31 cellular contexts compared by ENCODE assay signal in genomic region chr10:132276179-132276675, GRCh38.
"Had no signal": no experiment of that assay in that cellular context is flagged by ENCODE, and none has a peak within 500 bp of the region (broad histone marks: within the 10 kb centered on the region; RNA-seq: fewer than 3 reads in every experiment).

No MANE protein-coding gene starts in this region.

- H3K36me3 ChIP-seq: breast epithelium, Peyer's patch had no signal

- DNase-seq: activated CD4-positive, alpha-beta T cell treated with anti-CD3 and anti-CD28 coated beads, Interleukin-2, amount 10 ng/mL, durations not matched to agents 24 days and 14 days; activated CD4-positive, alpha-beta T cell treated with anti-CD3 and anti-CD28 coated beads, Interleukin-2, amount 50 U/mL, for 4 hours; activated CD8-positive, alpha-beta T cell treated with anti-CD3 and anti-CD28 coated beads for 36 hours; activated effector memory CD4-positive, alpha-beta T cell treated with anti-CD3 and anti-CD28 coated beads, Interleukin-2, amount 50 U/mL, for 16 hours; activated naive CD4-positive, alpha-beta T cell treated with Interleukin-2 at 50 U/mL for 16 hours; activated naive CD8-positive, alpha-beta T cell treated with anti-CD3 and anti-CD28 coated beads, Interleukin-2, amount 10 ng/mL, durations not matched to agents 7 days and 5 days; activated T-cell treated with anti-CD3 and anti-CD28 coated beads, Interleukin-2, amount 50 U/mL, for 1 hour; activated T-cell treated with anti-CD3 and anti-CD28 coated beads, Interleukin-2, amount 50 U/mL, for 72 hours; amygdala; body of pancreas; NCI-H1092 treated with DMSO at 0.1 percent for 48 hours; NCI-H1417; NCI-H146; NCI-H187; NCI-H2029 treated with DMSO at 0.1 percent for 48 hours; NCI-H2107; NCI-H2171; NCI-H510A; NCI-H526; NCI-H748 treated with DMSO at 0.1 percent for 48 hours; NK-92 treated with Interleukin-12 subunit alpha and Interleukin-12 subunit beta, amount 100 ng/mL, for 24 hours; PC-3; Peyer's patch; RPMI8226; SW 1271; T-helper 1 cell; T1000 had no signal

- H3K27me3 Mint-ChIP-seq: activated CD4-positive, alpha-beta T cell treated with anti-CD3 and anti-CD28 coated beads, Interleukin-2, amount 10 ng/mL, durations not matched to agents 24 days and 14 days; activated CD8-positive, alpha-beta T cell treated with anti-CD3 and anti-CD28 coated beads for 36 hours; activated naive CD4-positive, alpha-beta T cell treated with anti-CD3 and anti-CD28 coated beads, Interleukin-2, amount 50 U/mL, for 24 hours; activated naive CD8-positive, alpha-beta T cell treated with anti-CD3 and anti-CD28 coated beads, Interleukin-2, amount 10 ng/mL, durations not matched to agents 7 days and 5 days; activated T-helper 17 cell treated with anti-CD3 and anti-CD28 coated beads, Interleukin-2, amount 50 U/mL, for 72 hours had no signal

- H3K4me3 Mint-ChIP-seq: activated CD4-positive, alpha-beta T cell treated with anti-CD3 and anti-CD28 coated beads, Interleukin-2, amount 10 ng/mL, durations not matched to agents 24 days and 14 days; activated CD8-positive, alpha-beta T cell treated with anti-CD3 and anti-CD28 coated beads for 36 hours; activated naive CD4-positive, alpha-beta T cell treated with anti-CD3 and anti-CD28 coated beads, Interleukin-2, amount 50 U/mL, for 24 hours; activated naive CD8-positive, alpha-beta T cell treated with anti-CD3 and anti-CD28 coated beads, Interleukin-2, amount 10 ng/mL, durations not matched to agents 7 days and 5 days; activated T-cell treated with anti-CD3 and anti-CD28 coated beads, Interleukin-2, amount 50 U/mL, for 72 hours; activated T-helper 17 cell treated with anti-CD3 and anti-CD28 coated beads, Interleukin-2, amount 50 U/mL, for 72 hours had no signal

- H3K4me3 ChIP-seq: body of pancreas, breast epithelium, Peyer's patch had no signal

- H3K9me3 Mint-ChIP-seq: activated CD4-positive, alpha-beta T cell treated with anti-CD3 and anti-CD28 coated beads, Interleukin-2, amount 10 ng/mL, durations not matched to agents 24 days and 14 days; activated CD8-positive, alpha-beta T cell treated with anti-CD3 and anti-CD28 coated beads for 36 hours; activated naive CD4-positive, alpha-beta T cell treated with anti-CD3 and anti-CD28 coated beads, Interleukin-2, amount 50 U/mL, for 24 hours; activated naive CD8-positive, alpha-beta T cell treated with anti-CD3 and anti-CD28 coated beads, Interleukin-2, amount 10 ng/mL, durations not matched to agents 7 days and 5 days; activated T-helper 17 cell treated with anti-CD3 and anti-CD28 coated beads, Interleukin-2, amount 50 U/mL, for 72 hours had no signal

- H3K36me3 Mint-ChIP-seq: activated naive CD4-positive, alpha-beta T cell treated with anti-CD3 and anti-CD28 coated beads, Interleukin-2, amount 50 U/mL, for 24 hours; activated naive CD8-positive, alpha-beta T cell treated with anti-CD3 and anti-CD28 coated beads, Interleukin-2, amount 10 ng/mL, durations not matched to agents 7 days and 5 days had no signal

- ATAC-seq: activated CD8-positive, alpha-beta T cell treated with anti-CD3 and anti-CD28 coated beads for 36 hours; activated T-cell treated with anti-CD3 and anti-CD28 coated beads, Interleukin-2, amount 50 U/mL, for 72 hours; activated T-helper 17 cell treated with anti-CD3 and anti-CD28 coated beads, Interleukin-2, amount 50 U/mL, for 72 hours; body of pancreas; PC-3; Right ventricle myocardium inferior had no signal

- H3K4me1 ChIP-seq: body of pancreas, Peyer's patch had no signal

- H3K9me3 ChIP-seq: body of pancreas, breast epithelium, Peyer's patch had no signal

- H3K27ac ChIP-seq: body of pancreas, breast epithelium, Peyer's patch had no signal

- H3K27me3 ChIP-seq: body of pancreas, breast epithelium, Peyer's patch had no signal

- H3K27ac Mint-ChIP-seq: activated CD4-positive, alpha-beta T cell treated with anti-CD3 and anti-CD28 coated beads, Interleukin-2, amount 10 ng/mL, durations not matched to agents 24 days and 14 days; activated CD8-positive, alpha-beta T cell treated with anti-CD3 and anti-CD28 coated beads for 36 hours; activated naive CD4-positive, alpha-beta T cell treated with anti-CD3 and anti-CD28 coated beads, Interleukin-2, amount 50 U/mL, for 24 hours; activated naive CD8-positive, alpha-beta T cell treated with anti-CD3 and anti-CD28 coated beads, Interleukin-2, amount 10 ng/mL, durations not matched to agents 7 days and 5 days; activated T-cell treated with anti-CD3 and anti-CD28 coated beads, Interleukin-2, amount 50 U/mL, for 72 hours; activated T-helper 17 cell treated with anti-CD3 and anti-CD28 coated beads, Interleukin-2, amount 50 U/mL, for 72 hours had no signal
